In the genomic region with DNA sequence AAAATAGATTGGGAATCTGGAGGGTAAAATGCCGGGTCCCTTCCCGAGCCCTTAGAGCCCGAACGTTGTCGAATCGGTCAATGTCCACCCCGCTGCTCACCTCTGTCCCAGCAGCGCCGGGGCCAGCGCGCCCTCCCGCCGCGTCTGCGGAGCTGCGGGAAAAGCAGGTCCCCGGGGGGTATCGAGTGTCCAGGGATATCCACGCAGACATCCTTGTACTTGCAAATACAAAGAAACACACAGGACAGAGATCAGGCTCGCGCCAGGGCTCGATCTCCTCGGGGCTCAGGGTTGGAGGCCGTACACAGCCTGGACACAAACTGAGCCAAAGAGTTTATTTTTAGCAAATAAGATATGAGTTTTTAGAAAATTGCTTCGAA, we compare ENCODE assay signal across 16 cellular contexts. TPM values are rescaled to one million over a fixed set of nuclear protein-coding genes. Genes with fewer than 3 reads are reported as not detected.
DNase-seq lines count a peak whose midpoint lies in the region; ATAC-seq and TF ChIP-seq lines count a peak whose summit lies in the region.
"Had no signal": no experiment of that assay in that cellular context is flagged by ENCODE, and none has a peak within 500 bp of the region (broad histone marks: within the 10 kb centered on the region; RNA-seq: fewer than 3 reads in every experiment).

No MANE protein-coding gene starts in this region.

- H3K9ac ChIP-seq in mucosa of rectum (ENCODE audit: low read depth in 1 of 2, low read length in 2 of 2) = peak overlapping the region; percentile 74 to 84
- H3K9ac ChIP-seq: KMS-11 had no signal

- peak; percentile 41 for DNase-seq in amniotic epithelial cell (ENCODE audit: low read depth)
- peak in 1 of 2 donors; percentile 49 for DNase-seq in cardiac muscle cell (ENCODE audit: low read depth in 1 of 2, low spot score in 1 of 2)
- DNase-seq in type B pancreatic cell (ENCODE audit: extremely low spot score, unreplicated experiment) = no peak
- no peak for DNase-seq in esophagus muscularis mucosa (ENCODE audit: extremely low spot score)
- DNase-seq in activated naive CD8-positive, alpha-beta T cell treated with anti-CD3 and anti-CD28 coated beads, Interleukin-2, amount 50 U/mL, for 24 hours = no peak
- DNase-seq: activated CD8-positive, alpha-beta memory T cell treated with anti-CD3 and anti-CD28 coated beads, Interleukin-2, amount 10 ng/mL, durations not matched to agents 7 days and 5 days; amniotic stem cell; COR-L47; nucleus accumbens; PC-3; stimulated activated CD4-positive, alpha-beta T cell treated with anti-CD3 and anti-CD28 coated beads, Interleukin-2, amount 100 ng/mL, for 24 hours; stimulated activated naive CD8-positive, alpha-beta T cell treated with anti-CD3 and anti-CD28 coated beads, Interleukin-15, amount 100 ng/mL, for 72 hours; T-helper 9 cell had no signal

- TF ChIP-seq CTCF in cardiac muscle cell (IDR thresholded peaks at IDR 0.05; ENCODE audit: low read depth, low read length) (no peak), type B pancreatic cell (conservative IDR thresholded peaks at IDR 0.05) (no peak), esophagus muscularis mucosa (IDR thresholded peaks at IDR 0.05) (no peak)

- H3K4me3 Mint-ChIP-seq in type B pancreatic cell = peak overlapping the region; percentile 91
- H3K4me3 Mint-ChIP-seq in activated naive CD8-positive, alpha-beta T cell treated with anti-CD3 and anti-CD28 coated beads, Interleukin-2, amount 50 U/mL, for 24 hours = no peak overlapping the region
- H3K4me3 Mint-ChIP-seq: activated CD8-positive, alpha-beta memory T cell treated with anti-CD3 and anti-CD28 coated beads, Interleukin-2, amount 10 ng/mL, durations not matched to agents 7 days and 5 days; stimulated activated naive CD8-positive, alpha-beta T cell treated with anti-CD3 and anti-CD28 coated beads, Interleukin-15, amount 100 ng/mL, for 72 hours had no signal

- H3K9me3 Mint-ChIP-seq in type B pancreatic cell = no peaks in the 10 kb centered on the region
- no peaks in the 10 kb centered on the region for H3K9me3 Mint-ChIP-seq in activated naive CD8-positive, alpha-beta T cell treated with anti-CD3 and anti-CD28 coated beads, Interleukin-2, amount 50 U/mL, for 24 hours
- H3K9me3 Mint-ChIP-seq: stimulated activated naive CD8-positive, alpha-beta T cell treated with anti-CD3 and anti-CD28 coated beads, Interleukin-15, amount 100 ng/mL, for 72 hours had no signal

- peak overlapping the region; percentile 99 for H3K27ac ChIP-seq in cardiac muscle cell
- peak overlapping the region; percentile 85 to 96 for H3K27ac ChIP-seq in mucosa of rectum (ENCODE audit: low read depth in 2 of 2, low read length in 2 of 2)
- H3K27ac ChIP-seq in esophagus muscularis mucosa (replicated peaks in 1 of 4) = no peak overlapping the region
- H3K27ac ChIP-seq: KMS-11 had no signal

- H3K9me3 ChIP-seq in cardiac muscle cell (ENCODE audit: low read depth) = no peaks in the 10 kb centered on the region
- H3K9me3 ChIP-seq in mucosa of rectum (ENCODE audit: control insufficient read depth in 2 of 2, low read length in 2 of 2) = no peaks in the 10 kb centered on the region
- H3K9me3 ChIP-seq in esophagus muscularis mucosa = no peaks in the 10 kb centered on the region

- peak overlapping the region; percentile 93 for H3K27ac Mint-ChIP-seq in type B pancreatic cell
- no peak overlapping the region for H3K27ac Mint-ChIP-seq in activated naive CD8-positive, alpha-beta T cell treated with anti-CD3 and anti-CD28 coated beads, Interleukin-2, amount 50 U/mL, for 24 hours
- H3K27ac Mint-ChIP-seq: activated CD8-positive, alpha-beta memory T cell treated with anti-CD3 and anti-CD28 coated beads, Interleukin-2, amount 10 ng/mL, durations not matched to agents 7 days and 5 days; stimulated activated naive CD8-positive, alpha-beta T cell treated with anti-CD3 and anti-CD28 coated beads, Interleukin-15, amount 100 ng/mL, for 72 hours had no signal

- no peak for TF ChIP-seq POLR2A in esophagus muscularis mucosa (IDR thresholded peaks at IDR 0.05; ENCODE audit: low read depth)

- intact Hi-C loops in esophagus muscularis mucosa (cut with DNase I) = loop anchor here (10.0 kb wide), 1 partner anchor 208 kb away; no protein-coding TSS in a partner anchor

- H3K4me3 ChIP-seq in cardiac muscle cell (peak overlapping the region; percentile 94), mucosa of rectum (ENCODE audit: low read length in 2 of 2) (peak overlapping the region; percentile 83 to 86), esophagus muscularis mucosa (peak overlapping the region in 1 of 4 donors; percentile 18)

- ATAC-seq in GM21367 (IDR thresholded peaks at IDR 0.05; ENCODE audit: unreplicated experiment) = no peak
- ATAC-seq in activated naive CD8-positive, alpha-beta T cell treated with anti-CD3 and anti-CD28 coated beads, Interleukin-2, amount 50 U/mL, for 24 hours = no peak
- ATAC-seq: activated CD8-positive, alpha-beta memory T cell treated with anti-CD3 and anti-CD28 coated beads, Interleukin-2, amount 10 ng/mL, durations not matched to agents 7 days and 5 days; PC-3; stimulated activated naive CD8-positive, alpha-beta T cell treated with anti-CD3 and anti-CD28 coated beads, Interleukin-15, amount 100 ng/mL, for 72 hours had no signal

- peaks cover 81% of the 10 kb centered on the region for H3K27me3 Mint-ChIP-seq in type B pancreatic cell
- peaks cover 75% of the 10 kb centered on the region for H3K27me3 Mint-ChIP-seq in activated naive CD8-positive, alpha-beta T cell treated with anti-CD3 and anti-CD28 coated beads, Interleukin-2, amount 50 U/mL, for 24 hours

- 21% methylated on average over 25 of the region's 25 CpGs for WGBS in esophagus muscularis mucosa

- H3K4me1 ChIP-seq in cardiac muscle cell (ENCODE audit: low read depth) (peaks cover 21% of the 10 kb centered on the region), mucosa of rectum (ENCODE audit: control insufficient read depth in 2 of 2, insufficient read depth in 2 of 2, low read length in 2 of 2) (peaks cover 6 to 7% of the 10 kb centered on the region in 2 donors), esophagus muscularis mucosa (peaks cover 13 to 72% (median 58%) of the 10 kb centered on the region in 4 donors)

- no peaks in the 10 kb centered on the region for H3K27me3 ChIP-seq in cardiac muscle cell
- peaks cover 15 to 24% of the 10 kb centered on the region in 2 donors for H3K27me3 ChIP-seq in mucosa of rectum (ENCODE audit: control insufficient read depth in 2 of 2, insufficient read depth in 2 of 2, low read length in 2 of 2)
- peaks cover 0 to 98% (median 49%) of the 10 kb centered on the region in 4 donors for H3K27me3 ChIP-seq in esophagus muscularis mucosa

- TF ChIP-seq EP300 in esophagus muscularis mucosa (IDR thresholded peaks at IDR 0.05) = no peak

- H3K4me1 Mint-ChIP-seq in type B pancreatic cell (ENCODE audit: unreplicated experiment) = peaks cover 7% of the 10 kb centered on the region
- H3K4me1 Mint-ChIP-seq in activated naive CD8-positive, alpha-beta T cell treated with anti-CD3 and anti-CD28 coated beads, Interleukin-2, amount 50 U/mL, for 24 hours = peaks cover 21% of the 10 kb centered on the region

- H3K36me3 ChIP-seq in cardiac muscle cell = peaks cover 14% of the 10 kb centered on the region
- H3K36me3 ChIP-seq in mucosa of rectum (ENCODE audit: control insufficient read depth in 2 of 2, insufficient read depth in 2 of 2, low read length in 2 of 2) = peaks cover 0 to 6% of the 10 kb centered on the region in 2 donors
- H3K36me3 ChIP-seq in esophagus muscularis mucosa = peaks cover 0 to 7% (median 0%) of the 10 kb centered on the region in 4 donors

- H3K36me3 Mint-ChIP-seq in type B pancreatic cell = no peaks in the 10 kb centered on the region
- H3K36me3 Mint-ChIP-seq in activated naive CD8-positive, alpha-beta T cell treated with anti-CD3 and anti-CD28 coated beads, Interleukin-2, amount 50 U/mL, for 24 hours (ENCODE audit: low read depth) = peaks cover 2% of the 10 kb centered on the region

RNA-seq across cellular contexts. Expression of a gene that starts 2.3 kb away (rescaled TPM):
- total RNA-seq in cardiac muscle cell (182 and 187 TPM in 2 replicates), type B pancreatic cell (ENCODE audit: low replicate concordance) (37.7 and 39.8 TPM in 2 replicates), esophagus muscularis mucosa (10 to 100 TPM in 2 of 4 donors, 1 to 10 TPM in 2; 6.6 to 35.5 (median 12.5) TPM)
- polyA plus RNA-seq in cardiac muscle cell = 104 and 126 TPM in 2 replicates
- total RNA-seq: activated CD8-positive, alpha-beta memory T cell treated with anti-CD3 and anti-CD28 coated beads, Interleukin-2, amount 10 ng/mL, durations not matched to agents 7 days and 5 days had no signal

Comparison
In these comparisons a context has a peak if more than half of its experiments do, and no peak if none do; other contexts are left out.
1. H3K27ac ChIP-seq: peak in cardiac muscle cell (single experiment) and mucosa of rectum (2 of 2); none in esophagus muscularis mucosa (0 of 4).